ENCODE assay signal across 28 cellular contexts in the genomic region with DNA sequence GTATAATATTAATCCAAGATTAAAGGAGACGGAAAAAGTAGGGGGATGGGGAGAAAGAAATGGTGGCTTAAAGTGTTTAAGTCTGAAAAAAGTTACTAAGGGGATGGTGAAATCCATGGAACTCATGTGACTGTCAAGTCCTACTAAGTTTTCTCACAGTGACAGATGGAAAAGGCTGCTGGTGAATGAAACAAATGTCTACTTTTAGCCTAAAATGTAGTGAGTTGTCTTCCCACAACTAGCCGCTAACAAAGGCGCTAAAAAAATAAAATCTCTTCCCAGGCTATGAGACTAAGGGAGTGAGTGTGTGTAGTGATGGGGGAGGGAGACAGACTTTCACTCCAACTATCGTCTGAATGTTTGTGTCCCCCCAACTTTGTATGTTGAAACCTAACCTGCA.
"Had no signal": no experiment of that assay in that cellular context is flagged by ENCODE, and none has a peak within 500 bp of the region (broad histone marks: within the 10 kb centered on the region; RNA-seq: fewer than 3 reads in every experiment).

No MANE protein-coding gene starts in this region.

- H3K9me3 Mint-ChIP-seq: activated B cell treated with CpG ODN at 0.5 μM for 24 hours; activated CD4-positive, alpha-beta memory T cell treated with anti-CD3 and anti-CD28 coated beads, Interleukin-2, amount 10 ng/mL, durations not matched to agents 7 days and 5 days; activated naive CD8-positive, alpha-beta T cell treated with anti-CD3 and anti-CD28 coated beads, Interleukin-2, amount 50 U/mL, for 24 hours; memory B cell; naive B cell; stimulated activated naive CD8-positive, alpha-beta T cell treated with anti-CD3 and anti-CD28 coated beads, Interleukin-15, Interleukin-2, amounts not matched to agents 100 ng/mL and 50 ng/mL, for 24 hours had no signal

- H3K27me3 Mint-ChIP-seq: activated B cell treated with CpG ODN at 0.5 μM for 24 hours; activated CD4-positive, alpha-beta memory T cell treated with anti-CD3 and anti-CD28 coated beads, Interleukin-2, amount 10 ng/mL, durations not matched to agents 7 days and 5 days; activated naive CD8-positive, alpha-beta T cell treated with anti-CD3 and anti-CD28 coated beads, Interleukin-2, amount 50 U/mL, for 24 hours; memory B cell; stimulated activated naive CD8-positive, alpha-beta T cell treated with anti-CD3 and anti-CD28 coated beads, Interleukin-15, Interleukin-2, amounts not matched to agents 100 ng/mL and 50 ng/mL, for 24 hours had no signal

- H3K4me1 Mint-ChIP-seq: activated B cell treated with CpG ODN at 0.5 μM for 24 hours, memory B cell, naive B cell had no signal

- ATAC-seq: activated naive CD8-positive, alpha-beta T cell treated with anti-CD3 and anti-CD28 coated beads, Interleukin-2, amount 50 U/mL, for 24 hours; esophagus mucosa; gastroesophageal sphincter; right cardiac atrium had no signal

- H3K27ac Mint-ChIP-seq: activated B cell treated with CpG ODN at 0.5 μM for 24 hours; activated naive CD8-positive, alpha-beta T cell treated with anti-CD3 and anti-CD28 coated beads, Interleukin-2, amount 50 U/mL, for 24 hours; activated T-helper 1 cell treated with anti-CD3 and anti-CD28 coated beads, Interleukin-12 subunit alpha, Interleukin-12 subunit beta, Interleukin-2, Interleukin-4 antibody, amounts not matched to agents 30 ng/mL and 10 ng/mL and 1 ng/mL, durations not matched to agents 14 hours and 24 hours and 36 hours; memory B cell; naive B cell; stimulated activated naive CD8-positive, alpha-beta T cell treated with anti-CD3 and anti-CD28 coated beads, Interleukin-15, Interleukin-2, amounts not matched to agents 100 ng/mL and 50 ng/mL, for 24 hours had no signal

- H3K27me3 ChIP-seq: brain microvascular endothelial cell, gastroesophageal sphincter, neutrophil, suprapubic skin, tibial nerve had no signal

- H3K9me3 ChIP-seq: suprapubic skin, tibial nerve had no signal

- H3K27ac ChIP-seq: brain microvascular endothelial cell, gastroesophageal sphincter, neutrophil, parathyroid adenoma, SK-N-MC, suprapubic skin had no signal

- H3K4me3 Mint-ChIP-seq: activated B cell treated with CpG ODN at 0.5 μM for 24 hours; activated CD4-positive, alpha-beta memory T cell treated with anti-CD3 and anti-CD28 coated beads, Interleukin-2, amount 10 ng/mL, durations not matched to agents 7 days and 5 days; activated naive CD8-positive, alpha-beta T cell treated with anti-CD3 and anti-CD28 coated beads, Interleukin-2, amount 50 U/mL, for 24 hours; activated T-helper 1 cell treated with anti-CD3 and anti-CD28 coated beads, Interleukin-12 subunit alpha, Interleukin-12 subunit beta, Interleukin-2, Interleukin-4 antibody, amounts not matched to agents 30 ng/mL and 10 ng/mL and 1 ng/mL, durations not matched to agents 14 hours and 24 hours and 36 hours; memory B cell; naive B cell; stimulated activated naive CD8-positive, alpha-beta T cell treated with anti-CD3 and anti-CD28 coated beads, Interleukin-15, Interleukin-2, amounts not matched to agents 100 ng/mL and 50 ng/mL, for 24 hours had no signal

- DNase-seq: activated B cell treated with CpG ODN at 0.5 μM for 24 hours; activated CD4-positive, alpha-beta memory T cell treated with anti-CD3 and anti-CD28 coated beads, Interleukin-2, amount 10 ng/mL, durations not matched to agents 7 days and 5 days; activated CD4-positive, alpha-beta T cell treated with anti-CD3 and anti-CD28 coated beads for 4 hours; activated gamma-delta T cell; activated naive CD4-positive, alpha-beta T cell treated with anti-CD3 and anti-CD28 coated beads, Interleukin-2, amount 50 U/mL, for 16 hours; activated naive CD8-positive, alpha-beta T cell treated with anti-CD3 and anti-CD28 coated beads, Interleukin-2, amount 50 U/mL, for 24 hours; aorta; brain microvascular endothelial cell; caudate nucleus; effector memory CD4-positive, alpha-beta T cell; head of caudate nucleus; hypothalamus; islet precursor cell; left cardiac atrium; naive B cell; right cardiac atrium; stimulated activated CD4-positive, alpha-beta T cell treated with anti-CD3 and anti-CD28 coated beads, Interleukin-4, amount 100 ng/mL, for 24 hours; T1000 had no signal
